Comparison of ENCODE assay signal across 8 cellular contexts in the genomic region with DNA sequence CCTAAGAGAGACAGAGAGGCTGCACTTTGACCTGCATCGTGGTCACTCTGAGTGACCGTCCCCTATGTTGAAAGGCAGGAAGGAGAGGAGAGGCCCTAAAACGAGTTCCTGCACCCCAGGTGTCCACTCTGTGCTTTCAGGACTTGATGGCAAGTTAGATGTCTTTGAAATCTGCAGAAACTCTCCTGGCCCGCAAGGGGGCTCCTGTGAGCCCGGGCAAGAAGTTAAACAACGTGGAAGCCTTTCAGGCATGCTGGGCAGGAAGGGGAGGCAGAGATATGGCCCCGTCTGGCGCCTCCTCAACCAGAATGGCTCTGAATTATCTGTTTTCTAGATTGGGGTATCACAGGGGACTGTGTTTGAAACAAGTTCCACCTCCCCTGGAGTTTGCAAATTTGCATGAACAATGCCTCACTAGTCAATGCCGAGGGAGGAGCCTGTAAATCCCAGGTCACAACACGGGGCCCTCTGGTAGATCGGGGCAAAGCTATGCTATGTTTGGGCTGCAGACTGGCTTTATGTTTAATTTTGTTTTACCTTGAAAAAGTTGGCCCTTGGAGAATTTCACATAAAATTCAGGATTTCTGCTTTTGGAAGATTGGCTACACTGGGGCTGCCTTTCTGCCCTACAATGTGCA. TPM values are rescaled to one million over a fixed set of nuclear protein-coding genes. Genes with fewer than 3 reads are reported as not detected.
A peak's percentile ranks its signal among the peaks of the same experiment; 100 is the strongest.
DNase-seq lines count a peak whose midpoint lies in the region; ATAC-seq, FAIRE-seq and TF ChIP-seq lines count a peak whose summit lies in the region.

No MANE protein-coding gene starts in this region.

- SMC1A ChIA-PET in GM12878 (lab: Charles Lee; ENCODE audit: uncharacterized antibody, unreplicated experiment) = interaction anchor here (0.9 kb wide), 1 partner anchor 59 kb away, joined by 3 read pairs; no protein-coding TSS in a partner anchor

- no peaks in the 10 kb centered on the region; the same call in 1 of the 2 replicates for H4K20me1 ChIP-seq in GM12878 (ENCODE audit: control insufficient read depth, insufficient read depth)

- H3K4me3 ChIP-seq in GM12878 = no peak overlapping the region
- no peak overlapping the region for H3K4me3 ChIP-seq in lung
- H3K4me3 ChIP-seq in naive thymus-derived CD4-positive, alpha-beta T cell (ENCODE audit: low read length) = no peak overlapping the region

- H3K4me1 ChIP-seq in GM12878 (ENCODE audit: control insufficient read depth, insufficient read depth, low read length) (no peaks in the 10 kb centered on the region), lung (ENCODE audit: control insufficient read depth in 2 of 2, insufficient read depth in 2 of 2, low read length in 2 of 2) (no peaks in the 10 kb centered on the region)
- H3K4me1 ChIP-seq in naive thymus-derived CD4-positive, alpha-beta T cell (ENCODE audit: control insufficient read depth in 2 of 2, insufficient read depth in 2 of 2, low read length in 2 of 2) = no peaks in the 10 kb centered on the region

- POLR2A ChIA-PET in GM12878 (lab: Charles Lee) = interaction anchor here (0.7 kb wide), 1 partner anchor 25 kb away, joined by 3 read pairs; no protein-coding TSS in a partner anchor
- POLR2A ChIA-PET in naive thymus-derived CD4-positive, alpha-beta T cell (lab: Charles Lee) = no interaction called here

- TF ChIP-seq POLR2A in GM12878 (IDR thresholded peaks at IDR 0.05; ENCODE audit: low read depth, low read length) = no peak

- CTCF ChIA-PET in GM12878 (lab: Yijun Ruan, JAX) = interaction anchor here (0.9 to 2.1 kb wide), 5 partner anchors 31 to 861 kb away, joined by 3 to 5 read pairs (median 4); no protein-coding TSS in a partner anchor
- CTCF ChIA-PET in naive thymus-derived CD4-positive, alpha-beta T cell (lab: Charles Lee) = no interaction called here

- H3K4me2 ChIP-seq in GM12878 (ENCODE audit: control insufficient read depth, insufficient read depth) = no peak overlapping the region

- H3K9me3 Mint-ChIP-seq in activated CD4-positive, alpha-beta T cell treated with anti-CD3 and anti-CD28 coated beads, Interleukin-2, amount 10 ng/mL, durations not matched to agents 24 days and 14 days = no peaks in the 10 kb centered on the region
- H3K9me3 Mint-ChIP-seq in naive thymus-derived CD4-positive, alpha-beta T cell = no peaks in the 10 kb centered on the region

- no peak overlapping the region for H3K9ac ChIP-seq in GM12878 (ENCODE audit: control insufficient read depth, insufficient read depth, low read length)

- ATAC-seq in GM12878 = peak; percentile 85
- ATAC-seq in lung (ENCODE audit: insufficient read depth, low FRiP score) = no peak
- ATAC-seq in naive thymus-derived CD4-positive, alpha-beta T cell = no peak

- intact Hi-C loops in activated CD4-positive, alpha-beta T cell treated with anti-CD3 and anti-CD28 coated beads, Interleukin-2, amount 10 ng/mL, durations not matched to agents 24 days and 14 days (cut with micrococcal nuclease) = no loop called here
- intact Hi-C loops in GM12878 (cut with micrococcal nuclease; ENCODE audit: unreplicated experiment) (loop anchor here (1.0 kb wide), 1 partner anchor 67 kb away; no protein-coding TSS in a partner anchor), posterior cingulate gyrus (cut with DNase I) (no loop called here)
- intact Hi-C loops in naive thymus-derived CD4-positive, alpha-beta T cell (cut with micrococcal nuclease) = no loop called here

- H3K27me3 ChIP-seq in GM12878 (replicated peaks in 1 of 2; ENCODE audit: control insufficient read depth in 2 of 2, insufficient read depth in 2 of 2, low read length in 1 of 2) (no peaks in the 10 kb centered on the region; a peak in 1 of 4 replicates), lung (ENCODE audit: control insufficient read depth, insufficient read depth) (no peaks in the 10 kb centered on the region)
- no peaks in the 10 kb centered on the region for H3K27me3 ChIP-seq in naive thymus-derived CD4-positive, alpha-beta T cell (ENCODE audit: control insufficient read depth in 2 of 2, insufficient read depth in 2 of 2, low read length in 2 of 2)

- RAD21 ChIA-PET in GM12878 (lab: Charles Lee; ENCODE audit: unreplicated experiment) = interaction anchor here (1.1 kb wide), 1 partner anchor 65 kb away, joined by 3 read pairs; no protein-coding TSS in a partner anchor

- H3K27ac ChIP-seq in GM12878 (ENCODE audit: control insufficient read depth, insufficient read depth) (no peak overlapping the region), lung (ENCODE audit: low read depth in 1 of 2, low read length in 1 of 2) (no peak overlapping the region)
- H3K27ac ChIP-seq in naive thymus-derived CD4-positive, alpha-beta T cell (ENCODE audit: low read depth, low read length) = no peak overlapping the region

- WGBS in GM12878 (ENCODE audit: insufficient coverage, insufficient replicate concordance, low lambda C conversion rate, missing lambda C conversion rate) = under 1% methylated on average over 11 of the region's 11 CpGs
- 50 to 58% methylated on average over 11 of the region's 11 CpGs for WGBS in lung, 2 donors

- peak; percentile 66 for DNase-seq in activated CD4-positive, alpha-beta T cell treated with anti-CD3 and anti-CD28 coated beads, Interleukin-2, amount 10 ng/mL, durations not matched to agents 24 days and 14 days
- no peak for DNase-seq in activated CD4-positive, alpha-beta T cell treated with anti-CD3 and anti-CD28 coated beads for 4 hours
- DNase-seq in MV-4-11 (lab: John Stamatoyannopoulos, UW) (peak; percentile 44), GM12878 (ENCODE audit: low read depth, low spot score) (no peak), lung (ENCODE audit: low spot score) (peak; percentile 30), posterior cingulate gyrus (no peak), SHP77 treated with DMSO at 0.1 percent for 48 hours (lab: John Stamatoyannopoulos, UW) (no peak)
- no peak for DNase-seq in naive thymus-derived CD4-positive, alpha-beta T cell

- in situ Hi-C loops in GM12878 (cut with MboI) = no loop called here

- H3K9me3 ChIP-seq in GM12878 (replicated peaks; ENCODE audit: control insufficient read depth, insufficient read depth, low read length) (no peaks in the 10 kb centered on the region), lung (ENCODE audit: control insufficient read depth in 2 of 2, insufficient read depth in 1 of 2, low read length in 1 of 2) (no peaks in the 10 kb centered on the region)
- H3K9me3 ChIP-seq in naive thymus-derived CD4-positive, alpha-beta T cell (ENCODE audit: control insufficient read depth in 2 of 3, low read length in 3 of 3) = no peaks in the 10 kb centered on the region

- no peak overlapping the region for H3K27ac Mint-ChIP-seq in activated CD4-positive, alpha-beta T cell treated with anti-CD3 and anti-CD28 coated beads, Interleukin-2, amount 10 ng/mL, durations not matched to agents 24 days and 14 days
- H3K27ac Mint-ChIP-seq in naive thymus-derived CD4-positive, alpha-beta T cell = no peak overlapping the region

- TF ChIP-seq CTCF in GM12878 (IDR thresholded peaks at IDR 0.05 in 2 of 3, conservative IDR thresholded peaks at IDR 0.05 in 1 of 3; ENCODE audit: control insufficient read depth in 2 of 3, extremely low read depth in 1 of 3, insufficient read depth in 1 of 3, low read depth in 3 of 3, low read length in 3 of 3) (peak; percentile 62 to 79 (median 74)), lung (IDR thresholded peaks at IDR 0.05; ENCODE audit: control extremely low read depth, extremely low read depth) (peak; percentile 1)

- no peaks in the 10 kb centered on the region for H3K79me2 ChIP-seq in GM12878 (ENCODE audit: control insufficient read depth, insufficient read depth, low read length)

- TF ChIP-seq EP300 in GM12878 (IDR thresholded peaks at IDR 0.05; ENCODE audit: borderline replicate concordance in 1 of 2, control insufficient read depth in 1 of 2, low read depth in 2 of 2, low read length in 2 of 2) = no peak

- H3K4me3 Mint-ChIP-seq in activated CD4-positive, alpha-beta T cell treated with anti-CD3 and anti-CD28 coated beads, Interleukin-2, amount 10 ng/mL, durations not matched to agents 24 days and 14 days = no peak overlapping the region
- H3K4me3 Mint-ChIP-seq in naive thymus-derived CD4-positive, alpha-beta T cell = no peak overlapping the region

- H3K4me1 Mint-ChIP-seq in activated CD4-positive, alpha-beta T cell treated with anti-CD3 and anti-CD28 coated beads, Interleukin-2, amount 10 ng/mL, durations not matched to agents 24 days and 14 days = peaks cover 2% of the 10 kb centered on the region
- peaks cover 0 to 3% (median 0%) of the 10 kb centered on the region in 7 donors for H3K4me1 Mint-ChIP-seq in naive thymus-derived CD4-positive, alpha-beta T cell

- H3K36me3 ChIP-seq in GM12878 (ENCODE audit: control insufficient read depth in 2 of 2, insufficient read depth in 2 of 2, low read length in 1 of 2) (no peaks in the 10 kb centered on the region), lung (ENCODE audit: control insufficient read depth in 2 of 2, insufficient read depth in 2 of 2, low read length in 2 of 2) (no peaks in the 10 kb centered on the region)
- no peaks in the 10 kb centered on the region for H3K36me3 ChIP-seq in naive thymus-derived CD4-positive, alpha-beta T cell (ENCODE audit: control insufficient read depth in 2 of 3, insufficient read depth in 3 of 3, low read length in 3 of 3)

- no peaks in the 10 kb centered on the region for H3K36me3 Mint-ChIP-seq in activated CD4-positive, alpha-beta T cell treated with anti-CD3 and anti-CD28 coated beads, Interleukin-2, amount 10 ng/mL, durations not matched to agents 24 days and 14 days (ENCODE audit: low read depth)
- no peaks in the 10 kb centered on the region for H3K36me3 Mint-ChIP-seq in naive thymus-derived CD4-positive, alpha-beta T cell

- peaks cover 22% of the 10 kb centered on the region for H3K27me3 Mint-ChIP-seq in activated CD4-positive, alpha-beta T cell treated with anti-CD3 and anti-CD28 coated beads, Interleukin-2, amount 10 ng/mL, durations not matched to agents 24 days and 14 days
- peaks cover 33 to 56% (median 44%) of the 10 kb centered on the region in 5 donors for H3K27me3 Mint-ChIP-seq in naive thymus-derived CD4-positive, alpha-beta T cell

- no TSS peak for BruUV-seq in GM12878 (replicated peaks; lab: Mats Ljungman, UMichigan)

- no peak overlapping the region; the same call in 1 of the 2 replicates for H2AFZ ChIP-seq in GM12878 (ENCODE audit: control insufficient read depth, low read depth, low read length)

- TF ChIP-seq RAD21 in GM12878 (IDR thresholded peaks at IDR 0.05; ENCODE audit: insufficient read depth, low read depth, low read length) = peak; percentile 55

- FAIRE-seq in GM12878 (lab: Jason Lieb, UNC) = no peak

RNA-seq across cellular contexts. Expression of a gene that starts 9.8 kb away (rescaled TPM):
- not detected in 2 replicates for total RNA-seq in activated CD4-positive, alpha-beta T cell treated with anti-CD3 and anti-CD28 coated beads, Interleukin-2, amount 10 ng/mL, durations not matched to agents 24 days and 14 days
- not detected in 2 replicates for total RNA-seq in GM12878 (2013; cell fraction: nucleolus; rRNA removed)
- total RNA-seq in GM12878 (2014; rRNA removed) = not detected in 2 replicates
- total RNA-seq in GM12878 (2014; rRNA removed; fragmentation: Illumina TruSeq; extraction: Trizol) = not detected in 2 replicates
- not detected in 2 replicates for total RNA-seq in GM12878 (2021)
- polyA plus RNA-seq in GM12878 (2011; ENCODE audit: low read depth) = 0.04 TPM
- not detected in 2 replicates for polyA plus RNA-seq in GM12878 (2011; rRNA removed)
- polyA plus RNA-seq in GM12878 (2011; cell fraction: cytosol; rRNA removed) = not detected in 2 replicates
- not detected in 2 replicates for polyA plus RNA-seq in GM12878 (2011; cell fraction: nucleus; rRNA removed)
- polyA plus RNA-seq in GM12878 (2012) = 0.01 and 0.03 TPM in 2 replicates
- polyA plus RNA-seq in GM12878 (2014; fragmentation: Illumina TruSeq; extraction: Trizol) = not detected in 2 replicates
- polyA plus RNA-seq in GM12878 (2014; fragmentation: Nextera tagmentation; extraction: Ambion mirVana) = under 1 TPM; under 0.01 to 0.02 TPM
- not detected in 2 replicates for polyA plus RNA-seq in GM12878 (2014; rRNA removed)
- polyA plus RNA-seq in GM12878 (2016; fragmentation: Nextera tagmentation; extraction: Ambion mirVana) = under 1 TPM in 1 of 2 experiments, not detected in 1; 0.03 TPM
- not detected in 2 replicates for polyA minus RNA-seq in GM12878 (2011; rRNA and poly(A)+ RNA removed)
- polyA minus RNA-seq in GM12878 (2011; cell fraction: cytosol; rRNA and poly(A)+ RNA removed) = not detected in 2 replicates
- polyA minus RNA-seq in GM12878 (2011; cell fraction: nucleus; rRNA and poly(A)+ RNA removed) = not detected in 2 replicates
- total RNA-seq in lung = 1 to 10 TPM; 2.2 to 2.4 TPM
- polyA plus RNA-seq in lung = under 1 TPM; 0.10 to 0.69 TPM
- not detected for total RNA-seq in naive thymus-derived CD4-positive, alpha-beta T cell
- polyA plus RNA-seq in naive thymus-derived CD4-positive, alpha-beta T cell = not detected

Comparison
In these comparisons a context has a peak if more than half of its experiments do, and no peak if none do; other contexts are left out.
1. DNase-seq: peak in activated CD4-positive, alpha-beta T cell treated with anti-CD3 and anti-CD28 coated beads, Interleukin-2, amount 10 ng/mL, durations not matched to agents 24 days and 14 days (single experiment), MV-4-11 (single experiment) and lung (single experiment); none in activated CD4-positive, alpha-beta T cell treated with anti-CD3 and anti-CD28 coated beads for 4 hours (0 of 2), GM12878 (single experiment), posterior cingulate gyrus (0 of 10), SHP77 treated with DMSO at 0.1 percent for 48 hours (single experiment) and naive thymus-derived CD4-positive, alpha-beta T cell (0 of 9).